Comparison of ENCODE assay signal across 8 cellular contexts in genomic region chr2:61471905-61472805, GRCh38. TPM values are rescaled to one million over a fixed set of nuclear protein-coding genes. Genes with fewer than 3 reads are reported as not detected.
DNase-seq lines count a peak whose midpoint lies in the region; ATAC-seq, FAIRE-seq and TF ChIP-seq lines count a peak whose summit lies in the region.

No MANE protein-coding gene starts in this region.

- intact Hi-C loops in Panc1 (cut with micrococcal nuclease; ENCODE audit: unreplicated experiment) (no loop called here), HepG2 (cut with micrococcal nuclease; ENCODE audit: unreplicated experiment) (loop anchor here (1.0 to 2.0 kb wide), 3 partner anchors 29 to 64 kb away; no protein-coding TSS in a partner anchor), thyroid gland (cut with DNase I) (loop anchor here (10.0 kb wide), 1 partner anchor 63 kb away; the partner anchor contains the start of gene XPO1)

- WGBS in HepG2 (ENCODE audit: low lambda C conversion rate), result 33% methylated on average over 19 of the region's 19 CpGs
- WGBS in thyroid gland, 2 donors, result 38 to 39% methylated on average over 19 of the region's 19 CpGs

- POLR2A ChIA-PET in Panc1 (lab: Charles Lee) (interaction anchor here (0.6 kb wide), 1 partner anchor 112 kb away, joined by 11 read pairs; no protein-coding TSS in a partner anchor), HepG2 (lab: Yijun Ruan, JAX) (interaction anchor here (0.9 to 2.7 kb wide), 8 partner anchors 9 to 292 kb away, joined by 3 to 21 read pairs (median 6); partner anchors contain the start of gene XPO1)

- no TSS peak for BruUV-seq in Panc1 (replicated peaks; lab: Mats Ljungman, UMichigan)
- no TSS peak for BruUV-seq in HepG2 (replicated peaks; lab: Mats Ljungman, UMichigan)

- TF ChIP-seq RAD21 in HepG2 (CRISPR knock-in tag; IDR thresholded peaks at IDR 0.05), result peak; percentile 9; the same call in 1 of the 2 replicates

- peak overlapping the region; percentile 97 for H3K27ac ChIP-seq in Panc1 (ENCODE audit: low read length)
- peak overlapping the region; percentile 97 for H3K27ac ChIP-seq in HepG2 (ENCODE audit: extremely low read length, insufficient read depth, low read length)
- H3K27ac ChIP-seq in thyroid gland, result peak overlapping the region; percentile 82 to 99 (median 96)

- TF ChIP-seq EP300 in HepG2 (IDR thresholded peaks at IDR 0.05; ENCODE audit: low read depth in 2 of 2, low read length in 2 of 2) (peak in 1 of 2 experiments; percentile 52; a peak in 1 of 4 replicates), HepG2 (CRISPR knock-in tag; IDR thresholded peaks at IDR 0.05; ENCODE audit: borderline replicate concordance) (no peak)

- in situ Hi-C loops in Panc1 (cut with HindIII; ENCODE audit: low pct_unique_long_range_greater_than_20kb, low sequenced_read_pairs) (no loop called here), HepG2 (cut with HindIII; ENCODE audit: extremely low pct_ligation_motif_present, low pct_unique_long_range_greater_than_20kb) (loop anchor here (5.0 kb wide), 1 partner anchor 50 kb away; no protein-coding TSS in a partner anchor)

- ATAC-seq in Panc1 (no peak), HepG2 (peak; percentile 70), HG03280 (IDR thresholded peaks at IDR 0.05; ENCODE audit: unreplicated experiment) (no peak)

- H3K27me3 ChIP-seq in Panc1 (ENCODE audit: control insufficient read depth, insufficient read depth, low read length), result no peaks in the 10 kb centered on the region
- H3K27me3 ChIP-seq in bronchial epithelial cell (ENCODE audit: control insufficient read depth, insufficient read depth, low read length), result no peaks in the 10 kb centered on the region
- no peaks in the 10 kb centered on the region; a peak in 1 of 5 replicates for H3K27me3 ChIP-seq in HepG2 (ENCODE audit: control insufficient read depth in 1 of 2, insufficient read depth in 2 of 2, low read length in 2 of 2)
- no peaks in the 10 kb centered on the region for H3K27me3 ChIP-seq in thyroid gland

- H3K4me1 ChIP-seq in Panc1 (ENCODE audit: control insufficient read depth, insufficient read depth, low read length), result peaks cover 4% of the 10 kb centered on the region
- peaks cover 32% of the 10 kb centered on the region for H3K4me1 ChIP-seq in HepG2 (ENCODE audit: insufficient read depth, low read length)
- peaks cover 11 to 15% of the 10 kb centered on the region in 2 donors for H3K4me1 ChIP-seq in thyroid gland

- no peak for FAIRE-seq in bronchial epithelial cell (lab: Jason Lieb, UNC)
- peak; percentile 85 for FAIRE-seq in HepG2 (lab: Jason Lieb, UNC)

- peaks cover 45% of the 10 kb centered on the region for H3K79me2 ChIP-seq in HepG2 (ENCODE audit: insufficient read depth, low read length)

- no peaks in the 10 kb centered on the region; the same call in 1 of the 2 replicates for H3K36me3 ChIP-seq in Panc1 (ENCODE audit: control insufficient read depth, insufficient read depth, low read length)
- no peaks in the 10 kb centered on the region for H3K36me3 ChIP-seq in bronchial epithelial cell (ENCODE audit: control insufficient read depth, insufficient read depth, low read length)
- H3K36me3 ChIP-seq in HepG2 (replicated peaks in 1 of 2; ENCODE audit: control insufficient read depth in 1 of 2, insufficient read depth in 2 of 2, low read length in 2 of 2), result peaks cover 4 to 9% of the 10 kb centered on the region in 2 experiments; a peak in 3 of 5 replicates
- no peaks in the 10 kb centered on the region for H3K36me3 ChIP-seq in thyroid gland

- peak; percentile 34 for DNase-seq in COR-L47 (lab: John Stamatoyannopoulos, UW)
- DNase-seq in H4 (ENCODE audit: low spot score), result peak; percentile 19
- DNase-seq in Panc1 (ENCODE audit: low read depth, low spot score), result no peak
- DNase-seq in bronchial epithelial cell (ENCODE audit: low read depth), result peak; percentile 37
- DNase-seq in HepG2 (ENCODE audit: low spot score), result peak; percentile 91
- DNase-seq in thyroid gland, result peak; percentile 54 to 59
- no peak for DNase-seq in MV-4-11 (lab: John Stamatoyannopoulos, UW)

- peak overlapping the region; percentile 97 for H3K4me2 ChIP-seq in HepG2 (ENCODE audit: low read depth, low read length)

- H3K9ac ChIP-seq in HepG2 (ENCODE audit: insufficient read depth, low read depth, low read length), result peak overlapping the region; percentile 98

- TF ChIP-seq POLR2A in HepG2 (IDR thresholded peaks at IDR 0.05; ENCODE audit: insufficient read depth in 1 of 2, low read depth in 2 of 2, low read length in 2 of 2) (peak; percentile 49 to 90; a peak in 3 of 4 replicates), thyroid gland (IDR thresholded peaks at IDR 0.05) (peak in 1 of 2 donors; percentile 48)

- H4K20me1 ChIP-seq in HepG2 (ENCODE audit: insufficient read depth, low read length), result peaks cover 6% of the 10 kb centered on the region; the same call in 1 of the 2 replicates

- H2AFZ ChIP-seq in HepG2 (ENCODE audit: low read length), result no peak overlapping the region

- no peaks in the 10 kb centered on the region for H3K9me3 ChIP-seq in Panc1 (ENCODE audit: control insufficient read depth, insufficient read depth, low read depth, low read length)
- H3K9me3 ChIP-seq in HepG2 (ENCODE audit: low read length), result no peaks in the 10 kb centered on the region
- no peaks in the 10 kb centered on the region for H3K9me3 ChIP-seq in thyroid gland

- TF ChIP-seq CTCF in Panc1 (IDR thresholded peaks at IDR 0.05) (no peak), bronchial epithelial cell (IDR thresholded peaks at IDR 0.05; ENCODE audit: insufficient read depth, low read length, severe bottlenecking) (no peak), HepG2 (CRISPR knock-in tag; IDR thresholded peaks at IDR 0.05) (no peak), thyroid gland (IDR thresholded peaks at IDR 0.05) (no peak)

- CTCF ChIA-PET in Panc1 (lab: Charles Lee) (no interaction called here), HepG2 (lab: Yijun Ruan, JAX; ENCODE audit: low intra/inter-chr PET ratio, low total read pairs) (no interaction called here)

- peak overlapping the region; percentile 85 to 95 for H3K4me3 ChIP-seq in Panc1 (ENCODE audit: low read depth in 2 of 2, low read length in 2 of 2)
- peak overlapping the region; percentile 96 for H3K4me3 ChIP-seq in bronchial epithelial cell (ENCODE audit: low read depth, low read length)
- peak overlapping the region; percentile 89 to 99 (median 91) for H3K4me3 ChIP-seq in HepG2 (replicated peaks in 1 of 3; ENCODE audit: insufficient read depth in 1 of 3, low read depth in 2 of 3, low read length in 3 of 3)
- peak overlapping the region; percentile 53 to 89 (median 84) for H3K4me3 ChIP-seq in thyroid gland (replicated peaks in 1 of 3)

TF ChIP-seq in HepG2, 621 proteins besides CTCF, POLR2A, EP300 and RAD21 (continues in another document):
- TF ChIP-seq TEF (CRISPR knock-in tag; IDR thresholded peaks at IDR 0.05), result no peak; the same call in 1 of the 2 replicates
- TF ChIP-seq CSRNP1 (CRISPR knock-in tag; IDR thresholded peaks at IDR 0.05), result 0 out of 2 replicates have a peak, but pooled peaks have one; percentile 20
- TF ChIP-seq ZNF256 (CRISPR knock-in tag; conservative IDR thresholded peaks at IDR 0.05), result no peak
- TF ChIP-seq FOSL1 (CRISPR knock-in tag; IDR thresholded peaks at IDR 0.05; ENCODE audit: borderline replicate concordance), result no peak

RNA-seq across cellular contexts. Expression of gene USP34, which starts 1.3 kb away (rescaled TPM):
- 33.1 and 46.9 TPM in 2 replicates for total RNA-seq in H4 (2014; rRNA removed; shearing (Covaris generic))
- total RNA-seq in Panc1 (2021; ENCODE audit: unreplicated experiment), result 91.4 TPM
- polyA plus RNA-seq in Panc1 (2012; ENCODE audit: insufficient read length), result 37.1 TPM
- total RNA-seq in bronchial epithelial cell, result 81.8 and 83.2 TPM in 2 replicates
- total RNA-seq in HepG2 (2016; rRNA removed; fragmentation: Illumina TruSeq; extraction: Trizol), result 100 and 155 TPM in 2 replicates
- total RNA-seq in HepG2 (2016; cell fraction: cytosol; rRNA removed; fragmentation: Illumina TruSeq; extraction: Trizol; ENCODE audit: low read depth), result 43.5 and 56.3 TPM in 2 replicates
- total RNA-seq in HepG2 (2016; cell fraction: insoluble cytoplasmic fraction; rRNA removed; fragmentation: Illumina TruSeq; extraction: Trizol), result 93.9 and 148 TPM in 2 replicates
- total RNA-seq in HepG2 (2016; cell fraction: membrane; rRNA removed; fragmentation: Illumina TruSeq; extraction: Trizol), result 37.1 and 44.6 TPM in 2 replicates
- 155 and 174 TPM in 2 replicates for total RNA-seq in HepG2 (2016; cell fraction: nucleus; rRNA removed; fragmentation: Illumina TruSeq; extraction: Trizol)
- polyA plus RNA-seq in HepG2 (2011; rRNA removed), result 79.9 and 99.2 TPM in 2 replicates
- polyA plus RNA-seq in HepG2 (2011; cell fraction: cytosol; rRNA removed), result 38.9 and 63.9 TPM in 2 replicates
- 110 and 113 TPM in 2 replicates for polyA plus RNA-seq in HepG2 (2011; cell fraction: nucleus; rRNA removed)
- polyA plus RNA-seq in HepG2 (2012), result 88.4 and 89.7 TPM in 2 replicates
- 4.3 and 5.9 TPM in 2 replicates for polyA plus RNA-seq in HepG2 (2016; cell fraction: cytosol; fragmentation: Illumina TruSeq; extraction: Trizol; ENCODE audit: low read depth)
- 126 and 130 TPM in 2 replicates for polyA plus RNA-seq in HepG2 (2016; cell fraction: insoluble cytoplasmic fraction; fragmentation: Illumina TruSeq; extraction: Trizol; ENCODE audit: low read depth)
- polyA plus RNA-seq in HepG2 (2016; cell fraction: membrane; fragmentation: Illumina TruSeq; extraction: Trizol; ENCODE audit: low read depth), result 13.7 and 17.5 TPM in 2 replicates
- polyA plus RNA-seq in HepG2 (2016; cell fraction: nucleus; fragmentation: Illumina TruSeq; extraction: Trizol; ENCODE audit: insufficient read depth, low read depth), result 191 and 219 TPM in 2 replicates
- polyA minus RNA-seq in HepG2 (2011; rRNA and poly(A)+ RNA removed; ENCODE audit: low replicate concordance), result 132 and 183 TPM in 2 replicates
- 93.0 and 99.9 TPM in 2 replicates for polyA minus RNA-seq in HepG2 (2011; cell fraction: cytosol; rRNA and poly(A)+ RNA removed)
- 468 and 469 TPM in 2 replicates for polyA minus RNA-seq in HepG2 (2011; cell fraction: nucleus; rRNA and poly(A)+ RNA removed)
- total RNA-seq in thyroid gland, result 100 to 1,000 TPM; 171 to 271 (median 231) TPM

Comparison
In these comparisons a context has a peak if more than half of its experiments do, and no peak if none do; other contexts are left out.
1. DNase-seq: peak in COR-L47 (single experiment), H4 (single experiment), bronchial epithelial cell (single experiment), HepG2 (single experiment) and thyroid gland (2 of 2); none in Panc1 (single experiment) and MV-4-11 (single experiment).
2. Peak in every context shown above with its lines, with median percentiles within 50 percentile points of each other: H3K27ac ChIP-seq and H3K4me3 ChIP-seq.